ENCODE assay signal across 29 cellular contexts in the genomic region with DNA sequence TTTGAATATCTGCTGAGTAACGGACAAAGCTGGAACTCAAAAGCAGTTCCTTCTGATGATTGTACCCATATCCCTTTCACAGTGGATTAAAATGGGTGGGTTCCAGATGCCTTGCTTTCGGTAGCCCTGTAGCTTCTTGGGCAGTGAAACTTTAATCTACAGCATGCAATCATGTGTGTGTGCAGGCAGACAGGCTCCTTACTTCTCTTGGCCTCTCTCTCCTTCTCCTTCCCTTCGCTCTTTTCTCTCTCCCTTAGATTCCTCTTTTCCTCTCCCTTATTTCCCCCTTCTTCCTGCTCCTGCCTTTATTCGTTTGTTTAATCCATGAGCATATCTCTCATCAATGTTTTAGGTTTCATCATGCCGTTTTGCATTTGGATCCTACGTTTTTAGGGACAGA. TPM values are rescaled to one million over a fixed set of nuclear protein-coding genes. Genes with fewer than 3 reads are reported as not detected.
DNase-seq lines count a peak whose midpoint lies in the region; ATAC-seq and TF ChIP-seq lines count a peak whose summit lies in the region.
"Had no signal": no experiment of that assay in that cellular context is flagged by ENCODE, and none has a peak within 500 bp of the region (broad histone marks: within the 10 kb centered on the region; RNA-seq: fewer than 3 reads in every experiment).

No MANE protein-coding gene starts in this region.

- no peak for ATAC-seq in activated CD8-positive, alpha-beta T cell treated with anti-CD3 and anti-CD28 coated beads for 36 hours
- no peak for ATAC-seq in activated CD8-positive, alpha-beta T cell treated with anti-CD3 and anti-CD28 coated beads, Interleukin-2, amount 10 ng/mL, durations not matched to agents 7 days and 5 days
- no peak for ATAC-seq in central memory CD8-positive, alpha-beta T cell (replicated peaks; ENCODE audit: extremely low read depth, poor library complexity, severe bottlenecking)
- ATAC-seq in GM19328 (IDR thresholded peaks at IDR 0.05; ENCODE audit: unreplicated experiment) = no peak
- ATAC-seq: A549; lower lobe of right lung; naive thymus-derived CD8-positive, alpha-beta T cell had no signal

- H3K27me3 Mint-ChIP-seq in activated CD8-positive, alpha-beta T cell treated with anti-CD3 and anti-CD28 coated beads for 36 hours = no peaks in the 10 kb centered on the region
- no peaks in the 10 kb centered on the region for H3K27me3 Mint-ChIP-seq in activated CD8-positive, alpha-beta T cell treated with anti-CD3 and anti-CD28 coated beads, Interleukin-2, amount 10 ng/mL, durations not matched to agents 7 days and 5 days (ENCODE audit: low read depth)
- no peaks in the 10 kb centered on the region for H3K27me3 Mint-ChIP-seq in CD4-positive, alpha-beta memory T cell
- no peaks in the 10 kb centered on the region for H3K27me3 Mint-ChIP-seq in central memory CD8-positive, alpha-beta T cell
- H3K27me3 Mint-ChIP-seq: naive thymus-derived CD8-positive, alpha-beta T cell had no signal

- H3K27ac Mint-ChIP-seq in activated CD8-positive, alpha-beta T cell treated with anti-CD3 and anti-CD28 coated beads for 36 hours = peak overlapping the region; percentile 86
- no peak overlapping the region for H3K27ac Mint-ChIP-seq in activated CD8-positive, alpha-beta T cell treated with anti-CD3 and anti-CD28 coated beads, Interleukin-2, amount 10 ng/mL, durations not matched to agents 7 days and 5 days
- H3K27ac Mint-ChIP-seq in CD4-positive, alpha-beta memory T cell = peak overlapping the region in 3 of 7 donors; percentile 58 to 71 (median 70)
- no peak overlapping the region for H3K27ac Mint-ChIP-seq in central memory CD8-positive, alpha-beta T cell (ENCODE audit: low read depth)

- H3K4me1 ChIP-seq in CD4-positive, alpha-beta memory T cell (ENCODE audit: insufficient read depth, low read length) = peaks cover 18% of the 10 kb centered on the region
- H3K4me1 ChIP-seq: lower lobe of right lung had no signal

- TF ChIP-seq CTCF in activated CD8-positive, alpha-beta T cell treated with anti-CD3 and anti-CD28 coated beads for 36 hours (IDR thresholded peaks at IDR 0.05) = no peak

- peak overlapping the region; percentile 33 for H3K4me3 Mint-ChIP-seq in activated CD8-positive, alpha-beta T cell treated with anti-CD3 and anti-CD28 coated beads for 36 hours
- H3K4me3 Mint-ChIP-seq in activated CD8-positive, alpha-beta T cell treated with anti-CD3 and anti-CD28 coated beads, Interleukin-2, amount 10 ng/mL, durations not matched to agents 7 days and 5 days = no peak overlapping the region
- H3K4me3 Mint-ChIP-seq in CD4-positive, alpha-beta memory T cell = peak overlapping the region in 6 of 8 donors; percentile 4 to 77 (median 58)
- H3K4me3 Mint-ChIP-seq in central memory CD8-positive, alpha-beta T cell = peak overlapping the region; percentile 4

- peaks cover 5% of the 10 kb centered on the region for H3K9me3 Mint-ChIP-seq in activated CD8-positive, alpha-beta T cell treated with anti-CD3 and anti-CD28 coated beads for 36 hours
- peaks cover 4% of the 10 kb centered on the region for H3K9me3 Mint-ChIP-seq in activated CD8-positive, alpha-beta T cell treated with anti-CD3 and anti-CD28 coated beads, Interleukin-2, amount 10 ng/mL, durations not matched to agents 7 days and 5 days (ENCODE audit: insufficient read depth)
- H3K9me3 Mint-ChIP-seq in CD4-positive, alpha-beta memory T cell = peaks cover 0 to 9% (median 4%) of the 10 kb centered on the region in 8 donors
- H3K9me3 Mint-ChIP-seq in central memory CD8-positive, alpha-beta T cell = no peaks in the 10 kb centered on the region

- H3K27me3 ChIP-seq in CD4-positive, alpha-beta memory T cell (ENCODE audit: insufficient read depth, low read length) = no peaks in the 10 kb centered on the region
- H3K27me3 ChIP-seq: transverse colon had no signal

- H3K36me3 Mint-ChIP-seq in activated CD8-positive, alpha-beta T cell treated with anti-CD3 and anti-CD28 coated beads for 36 hours (ENCODE audit: low read depth) = peaks cover 34% of the 10 kb centered on the region
- peaks cover 26% of the 10 kb centered on the region for H3K36me3 Mint-ChIP-seq in activated CD8-positive, alpha-beta T cell treated with anti-CD3 and anti-CD28 coated beads, Interleukin-2, amount 10 ng/mL, durations not matched to agents 7 days and 5 days (ENCODE audit: low read depth)
- H3K36me3 Mint-ChIP-seq in CD4-positive, alpha-beta memory T cell = peaks cover 2 to 16% of the 10 kb centered on the region in 2 donors
- H3K36me3 Mint-ChIP-seq in central memory CD8-positive, alpha-beta T cell (ENCODE audit: insufficient read depth) = no peaks in the 10 kb centered on the region

- H3K4me1 Mint-ChIP-seq in activated CD8-positive, alpha-beta T cell treated with anti-CD3 and anti-CD28 coated beads for 36 hours (ENCODE audit: low read depth) = peaks cover 40% of the 10 kb centered on the region
- peaks cover 23% of the 10 kb centered on the region for H3K4me1 Mint-ChIP-seq in activated CD8-positive, alpha-beta T cell treated with anti-CD3 and anti-CD28 coated beads, Interleukin-2, amount 10 ng/mL, durations not matched to agents 7 days and 5 days (ENCODE audit: low read depth)
- peaks cover 8 to 29% (median 14%) of the 10 kb centered on the region in 4 donors for H3K4me1 Mint-ChIP-seq in CD4-positive, alpha-beta memory T cell
- H3K4me1 Mint-ChIP-seq in central memory CD8-positive, alpha-beta T cell = peaks cover 6% of the 10 kb centered on the region

- H3K36me3 ChIP-seq in CD4-positive, alpha-beta memory T cell (ENCODE audit: insufficient read depth, low read length) = no peaks in the 10 kb centered on the region
- H3K36me3 ChIP-seq: lower lobe of right lung, transverse colon had no signal

- intact Hi-C loops in activated CD8-positive, alpha-beta T cell treated with anti-CD3 and anti-CD28 coated beads for 36 hours (cut with micrococcal nuclease) = no loop called here
- intact Hi-C loops in CD4-positive, alpha-beta memory T cell (cut with micrococcal nuclease) = no loop called here

- H3K9me3 ChIP-seq in CD4-positive, alpha-beta memory T cell (ENCODE audit: control insufficient read depth in 1 of 2, low read length in 2 of 2) = peaks cover 0 to 3% of the 10 kb centered on the region in 2 donors
- H3K9me3 ChIP-seq: A549, lower lobe of right lung, transverse colon had no signal

- H3K27ac ChIP-seq in CD4-positive, alpha-beta memory T cell (ENCODE audit: low read depth, low read length) = no peak overlapping the region
- H3K27ac ChIP-seq: A549, lower lobe of right lung, transverse colon had no signal

- POLR2A ChIA-PET in activated CD8-positive, alpha-beta T cell treated with anti-CD3 and anti-CD28 coated beads for 36 hours (lab: Charles Lee) = interaction anchor here (1.1 to 2.0 kb wide), 2 partner anchors 8 to 15 kb away, joined by 4 to 6 read pairs; partner anchors contain the start of gene DGKH
- POLR2A ChIA-PET in activated CD8-positive, alpha-beta T cell treated with anti-CD3 and anti-CD28 coated beads, Interleukin-2, amount 10 ng/mL, durations not matched to agents 7 days and 5 days (lab: Charles Lee) = interaction anchor here (1.4 kb wide), 1 partner anchor 9 kb away, joined by 4 read pairs; the partner anchor contains the start of gene DGKH
- POLR2A ChIA-PET in CD4-positive, alpha-beta memory T cell (lab: Charles Lee; ENCODE audit: partially characterized antibody) = no interaction called here

- no peak for DNase-seq in activated CD8-positive, alpha-beta T cell treated with anti-CD3 and anti-CD28 coated beads for 36 hours
- no peak for DNase-seq in activated CD8-positive, alpha-beta T cell treated with anti-CD3 and anti-CD28 coated beads, Interleukin-2, amount 10 ng/mL, durations not matched to agents 7 days and 5 days
- DNase-seq in CD4-positive, alpha-beta memory T cell = no peak
- DNase-seq in RPMI8226 = peak; percentile 34
- DNase-seq in central memory CD8-positive, alpha-beta T cell (ENCODE audit: low spot score in 2 of 2) = no peak
- DNase-seq in NOMO-1 treated with dmso at 0.1 percent for 144 hours (lab: John Stamatoyannopoulos, UW; ENCODE audit: unreplicated experiment) = no peak
- no peak for DNase-seq in NCI-H2081 (lab: John Stamatoyannopoulos, UW)
- DNase-seq: activated CD4-positive, alpha-beta T cell treated with anti-CD3 and anti-CD28 coated beads for 4 hours; activated CD8-positive, alpha-beta memory T cell treated with anti-CD3 and anti-CD28 coated beads, Interleukin-2, amount 50 U/mL, for 48 hours; activated gamma-delta T cell treated with Interleukin-2 at 50 U/mL for 16 hours; amygdala; COR-L47; DMS53; effector CD8-positive, alpha-beta T cell; head of caudate nucleus; kidney glomerular epithelial cell; lower lobe of right lung; naive thymus-derived CD8-positive, alpha-beta T cell; NCI-H1105 treated with DMSO at 0.1 percent for 48 hours; NCI-H2029 treated with DMSO at 0.1 percent for 48 hours; NCI-H345; NCI-H748 treated with DMSO at 0.1 percent for 48 hours; stimulated activated CD4-positive, alpha-beta T cell treated with anti-CD3 and anti-CD28 coated beads, Interleukin-1b, Interleukin-23, amount 100 ng/mL, for 48 hours; stimulated activated CD8-positive, alpha-beta memory T cell treated with anti-CD3 and anti-CD28 coated beads, Interleukin-4, amount 100 ng/mL, for 48 hours; T-helper 2 cell; transverse colon had no signal

- H3K4me3 ChIP-seq in CD4-positive, alpha-beta memory T cell (ENCODE audit: low read length in 2 of 2) = no peak overlapping the region
- H3K4me3 ChIP-seq: A549, lower lobe of right lung, smooth muscle cell, transverse colon had no signal

- CTCF ChIA-PET in activated CD8-positive, alpha-beta T cell treated with anti-CD3 and anti-CD28 coated beads for 36 hours (lab: Charles Lee) = interaction anchor here (0.9 to 1.3 kb wide), 2 partner anchors 53 to 151 kb away, joined by 3 read pairs; no protein-coding TSS in a partner anchor
- CTCF ChIA-PET in activated CD8-positive, alpha-beta T cell treated with anti-CD3 and anti-CD28 coated beads, Interleukin-2, amount 10 ng/mL, durations not matched to agents 7 days and 5 days (lab: Charles Lee) = interaction anchor here (0.8 to 1.2 kb wide), 2 partner anchors 15 to 153 kb away, joined by 3 to 4 read pairs; no protein-coding TSS in a partner anchor
- CTCF ChIA-PET in CD4-positive, alpha-beta memory T cell (lab: Charles Lee; ENCODE audit: partially characterized antibody) = no interaction called here

RNA-seq across cellular contexts. Expression of gene DGKH, which starts 8.1 kb away (rescaled TPM):
- 10 to 100 TPM; 15.2 to 15.8 TPM for total RNA-seq in activated CD8-positive, alpha-beta T cell treated with anti-CD3 and anti-CD28 coated beads for 36 hours
- total RNA-seq in activated CD8-positive, alpha-beta T cell treated with anti-CD3 and anti-CD28 coated beads, Interleukin-2, amount 10 ng/mL, durations not matched to agents 7 days and 5 days = 10 to 100 TPM; 20.3 to 20.7 TPM
- 10 to 100 TPM; 10.9 to 11.6 TPM for total RNA-seq in CD4-positive, alpha-beta memory T cell
- 1 to 10 TPM; 2.1 to 2.4 TPM for polyA plus RNA-seq in CD4-positive, alpha-beta memory T cell
